17 cellular contexts compared by ENCODE assay signal in the genomic region with DNA sequence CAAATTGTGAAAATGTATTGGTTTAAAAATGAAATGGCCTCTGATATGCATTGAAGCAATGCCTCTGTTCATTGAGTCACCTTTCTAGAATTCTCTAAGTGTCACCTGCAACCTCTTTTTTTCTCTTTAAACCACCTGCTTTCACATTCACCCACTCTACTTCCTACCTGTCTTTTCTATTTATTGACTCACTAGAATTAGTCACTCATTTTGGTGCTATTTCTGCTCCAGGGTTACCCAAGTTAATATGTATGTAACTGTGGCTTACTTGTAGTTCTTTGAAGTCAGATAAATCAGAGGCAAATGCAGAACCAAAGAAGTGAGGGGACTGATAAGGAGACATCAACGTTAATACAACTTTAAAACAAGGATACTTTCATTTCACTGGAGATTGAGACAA.
A peak's percentile ranks its signal among the peaks of the same experiment; 100 is the strongest.
DNase-seq lines count a peak whose midpoint lies in the region; ATAC-seq and TF ChIP-seq lines count a peak whose summit lies in the region.
"Had no signal": no experiment of that assay in that cellular context is flagged by ENCODE, and none has a peak within 500 bp of the region (broad histone marks: within the 10 kb centered on the region; RNA-seq: fewer than 3 reads in every experiment).

No MANE protein-coding gene starts in this region.

- H3K36me3 ChIP-seq in mesenchymal stem cell (ENCODE audit: control insufficient read depth in 1 of 2, insufficient read depth in 2 of 2, low read depth in 1 of 2, low read length in 2 of 2) = no peaks in the 10 kb centered on the region

- H2BK120ac ChIP-seq in mesenchymal stem cell (ENCODE audit: low read depth, low read length) = no peak overlapping the region

- TF ChIP-seq CTCF in nephron progenitor cell (IDR thresholded peaks at IDR 0.05) = no peak

- H3K4me3 ChIP-seq in mesenchymal stem cell (ENCODE audit: insufficient read depth in 1 of 2, low read depth in 1 of 2, low read length in 2 of 2) = no peak overlapping the region

- intact Hi-C loops in left ventricle myocardium superior (cut with micrococcal nuclease) = no loop called here

- no peaks in the 10 kb centered on the region for H3K9me3 Mint-ChIP-seq in nephron progenitor cell
- H3K9me3 Mint-ChIP-seq: T-helper 1 cell treated with Interleukin-12 subunit alpha and Interleukin-12 subunit beta and Interleukin-4 antibody, amounts not matched to agents 30 μg/mL and 1 μg/mL, for 36 hours had no signal

- no peak overlapping the region for H3K4ac ChIP-seq in mesenchymal stem cell (ENCODE audit: low read depth in 1 of 2, low read length in 2 of 2)

- H3K9me3 ChIP-seq in mesenchymal stem cell (ENCODE audit: control insufficient read depth, low read length) = peaks cover 2% of the 10 kb centered on the region

- no peak overlapping the region for H4K8ac ChIP-seq in mesenchymal stem cell (ENCODE audit: low read length)

- H3K23ac ChIP-seq in mesenchymal stem cell (ENCODE audit: low read length in 2 of 2) = no peak overlapping the region

- no peaks in the 10 kb centered on the region for H3K27me3 Mint-ChIP-seq in nephron progenitor cell (ENCODE audit: low read depth, poor library complexity)

- no peak overlapping the region for H2BK5ac ChIP-seq in mesenchymal stem cell (ENCODE audit: low read depth, low read length, poor library complexity, severe bottlenecking)

- no peak overlapping the region for H3K4me2 ChIP-seq in mesenchymal stem cell (ENCODE audit: low read length, poor library complexity, severe bottlenecking)

- no peak overlapping the region for H4K91ac ChIP-seq in mesenchymal stem cell (ENCODE audit: low read length)

- no peaks in the 10 kb centered on the region for H3K36me3 Mint-ChIP-seq in nephron progenitor cell (ENCODE audit: low read depth)

- no peak overlapping the region for H3K27ac ChIP-seq in mesenchymal stem cell (ENCODE audit: low read length, poor library complexity, severe bottlenecking)

- H2AK5ac ChIP-seq in mesenchymal stem cell (ENCODE audit: low read length, severe bottlenecking) = no peak overlapping the region

- no peak overlapping the region for H3K18ac ChIP-seq in mesenchymal stem cell (ENCODE audit: low read depth in 1 of 2, low read length in 2 of 2)

- H3K9ac ChIP-seq in mesenchymal stem cell (ENCODE audit: low read length) = no peak overlapping the region

- no peak overlapping the region for H3K4me3 Mint-ChIP-seq in nephron progenitor cell
- H3K4me3 Mint-ChIP-seq: T-helper 1 cell treated with Interleukin-12 subunit alpha and Interleukin-12 subunit beta and Interleukin-4 antibody, amounts not matched to agents 30 μg/mL and 1 μg/mL, for 36 hours had no signal

- ATAC-seq in GM18907 (IDR thresholded peaks at IDR 0.05; ENCODE audit: unreplicated experiment) (peak; percentile 90), HG02970 (IDR thresholded peaks at IDR 0.05; ENCODE audit: low FRiP score, unreplicated experiment) (peak; percentile 60), HG03457 (IDR thresholded peaks at IDR 0.05; ENCODE audit: unreplicated experiment) (peak; percentile 86), left ventricle myocardium superior (no peak)

- H3K27ac Mint-ChIP-seq in nephron progenitor cell = peak overlapping the region; percentile 3
- H3K27ac Mint-ChIP-seq: T-helper 1 cell treated with Interleukin-12 subunit alpha and Interleukin-12 subunit beta and Interleukin-4 antibody, amounts not matched to agents 30 μg/mL and 1 μg/mL, for 36 hours had no signal

- H2BK15ac ChIP-seq in mesenchymal stem cell (ENCODE audit: low read depth, poor library complexity, severe bottlenecking) = no peak overlapping the region

- H3K14ac ChIP-seq in mesenchymal stem cell (ENCODE audit: low read length in 2 of 2) = no peak overlapping the region

- H2BK12ac ChIP-seq in mesenchymal stem cell (ENCODE audit: low read length in 2 of 2) = no peak overlapping the region

- H3K79me1 ChIP-seq in mesenchymal stem cell (replicated peaks; ENCODE audit: low read length, poor library complexity, severe bottlenecking) = no peaks in the 10 kb centered on the region

- no peaks in the 10 kb centered on the region for H3K4me1 ChIP-seq in mesenchymal stem cell (ENCODE audit: control insufficient read depth, insufficient read depth, low read depth, low read length)

- H3K4me1 Mint-ChIP-seq in nephron progenitor cell = peaks cover 5% of the 10 kb centered on the region

- no peaks in the 10 kb centered on the region for H3K27me3 ChIP-seq in mesenchymal stem cell (ENCODE audit: control insufficient read depth in 1 of 2, insufficient read depth in 1 of 2, low read length in 2 of 2)

- 0% methylated on average over 1 of the region's 1 CpG for WGBS in mesenchymal stem cell

- DNase-seq in nephron progenitor cell (no peak), NCI-H446 (lab: John Stamatoyannopoulos, UW) (no peak), left ventricle myocardium superior (no peak), mesenchymal stem cell (no peak)
- DNase-seq: C1 segment of cervical spinal cord, DMS 273 treated with DMSO at 0.1 percent for 48 hours, H7, MV-4-11, NCI-H1417, NCI-H1930, NCI-H446 treated with DMSO at 0.1 percent for 48 hours, OCI-M1, SHP77 treated with DMSO at 0.1 percent for 48 hours had no signal

- H2AFZ ChIP-seq in mesenchymal stem cell (ENCODE audit: low read depth, low read length) = no peak overlapping the region
